17 cellular contexts compared by ENCODE assay signal in genomic region chr3:82194870-82195269, GRCh38.
DNase-seq lines count a peak whose midpoint lies in the region; ATAC-seq, FAIRE-seq and TF ChIP-seq lines count a peak whose summit lies in the region.
"Had no signal": no experiment of that assay in that cellular context is flagged by ENCODE, and none has a peak within 500 bp of the region (broad histone marks: within the 10 kb centered on the region; RNA-seq: fewer than 3 reads in every experiment).

No MANE protein-coding gene starts in this region.

- ATAC-seq in GM23338, result no peak

- no peak overlapping the region for H4K5ac ChIP-seq in H9 (ENCODE audit: insufficient read length, low read depth, low read length)

- H3K9me3 Mint-ChIP-seq in GM23338 (no peaks in the 10 kb centered on the region), type B pancreatic cell (no peaks in the 10 kb centered on the region), H9 (no peaks in the 10 kb centered on the region; a peak in 2 of 5 replicates)

- H3K36me3 ChIP-seq in GM23338 (ENCODE audit: insufficient read depth) (no peaks in the 10 kb centered on the region; the same call in 1 of the 2 replicates), bronchial epithelial cell (ENCODE audit: control insufficient read depth, insufficient read depth, low read length) (no peaks in the 10 kb centered on the region)
- H3K36me3 ChIP-seq: BLaER1 had no signal

- WGBS in H9 (ENCODE audit: extremely low coverage, insufficient read length, low lambda C conversion rate), result no CpG with 5 or more reads among the region's 2 CpGs

- H3K4me3 ChIP-seq in GM23338 (no peak overlapping the region), bronchial epithelial cell (ENCODE audit: low read depth, low read length) (no peak overlapping the region)
- H3K4me3 ChIP-seq: BLaER1 had no signal

- no peak overlapping the region for H2BK12ac ChIP-seq in H9 (ENCODE audit: insufficient read length, low read depth, low read length)

- H3K4me1 ChIP-seq in GM23338 (ENCODE audit: insufficient read depth) (no peaks in the 10 kb centered on the region), H9 (ENCODE audit: insufficient read depth, low read length) (no peaks in the 10 kb centered on the region)
- H3K4me1 ChIP-seq: BLaER1 had no signal

- no peaks in the 10 kb centered on the region for H3K27me3 ChIP-seq in GM23338 (ENCODE audit: insufficient read depth)
- no peaks in the 10 kb centered on the region for H3K27me3 ChIP-seq in bronchial epithelial cell (ENCODE audit: control insufficient read depth, insufficient read depth, low read length)
- no peaks in the 10 kb centered on the region for H3K27me3 ChIP-seq in H9 (ENCODE audit: insufficient read depth, low read length)
- H3K27me3 ChIP-seq: BLaER1 had no signal

- no peak overlapping the region for H3K4me2 ChIP-seq in GM23338
- no peak overlapping the region for H3K4me2 ChIP-seq in H9 (ENCODE audit: insufficient read depth, insufficient read length, low read length)
- H3K4me2 ChIP-seq: BLaER1 had no signal

- no peaks in the 10 kb centered on the region for H3K79me1 ChIP-seq in H9 (ENCODE audit: insufficient read depth, low read depth, low read length, poor library complexity, severe bottlenecking)

- H2AK5ac ChIP-seq in H9 (ENCODE audit: insufficient read length, low read length), result no peak overlapping the region

- no peak overlapping the region for H3T11ph ChIP-seq in H9 (ENCODE audit: low read length)

- H3K79me2 ChIP-seq in GM23338 (replicated peaks; ENCODE audit: insufficient read depth), result no peaks in the 10 kb centered on the region
- no peaks in the 10 kb centered on the region for H3K79me2 ChIP-seq in H9 (ENCODE audit: insufficient read depth, low read length)

- no peak overlapping the region for H3K4ac ChIP-seq in H9 (ENCODE audit: low read depth, low read length)

- H4K91ac ChIP-seq in H9 (ENCODE audit: insufficient read length, low read depth, low read length), result no peak overlapping the region

- H3K27ac Mint-ChIP-seq in GM23338 (peak overlapping the region; percentile 74; the same call in 1 of the 2 replicates), type B pancreatic cell (no peak overlapping the region), H9 (no peak overlapping the region)
- H3K27ac Mint-ChIP-seq: CD14-positive monocyte; CD4-positive, alpha-beta memory T cell had no signal

- H3F3A ChIP-seq in GM23338 (replicated peaks; ENCODE audit: low read depth), result no peaks in the 10 kb centered on the region

- H3K4me3 Mint-ChIP-seq in GM23338, result no peak overlapping the region
- H3K4me3 Mint-ChIP-seq in type B pancreatic cell, result no peak overlapping the region
- no peak overlapping the region for H3K4me3 Mint-ChIP-seq in H9
- H3K4me3 Mint-ChIP-seq: CD14-positive monocyte; CD4-positive, alpha-beta memory T cell had no signal

- no peak overlapping the region for H3K23ac ChIP-seq in H9 (ENCODE audit: insufficient read length, low read depth, low read length)

- no peaks in the 10 kb centered on the region for H3K36me3 Mint-ChIP-seq in GM23338 (ENCODE audit: low read depth)
- no peaks in the 10 kb centered on the region for H3K36me3 Mint-ChIP-seq in type B pancreatic cell
- H3K36me3 Mint-ChIP-seq in H9 (ENCODE audit: insufficient read depth in 1 of 3, low read depth in 3 of 3), result no peaks in the 10 kb centered on the region; a peak in 1 of 7 replicates
- H3K36me3 Mint-ChIP-seq: CD14-positive monocyte; CD4-positive, alpha-beta memory T cell had no signal

- no peaks in the 10 kb centered on the region for H3K23me2 ChIP-seq in H9 (ENCODE audit: insufficient read length, low read depth, low read length, poor library complexity, severe bottlenecking)

- H3K9me2 ChIP-seq in GM23338 (ENCODE audit: insufficient read depth), result no peaks in the 10 kb centered on the region

- H3K27me3 Mint-ChIP-seq in GM23338 (ENCODE audit: insufficient read depth, low read depth, poor library complexity), result no peaks in the 10 kb centered on the region
- H3K27me3 Mint-ChIP-seq in type B pancreatic cell, result no peaks in the 10 kb centered on the region
- H3K27me3 Mint-ChIP-seq in H9 (ENCODE audit: low read depth), result no peaks in the 10 kb centered on the region
- H3K27me3 Mint-ChIP-seq: CD4-positive, alpha-beta memory T cell had no signal

- H2AFZ ChIP-seq in GM23338 (no peak overlapping the region), H9 (ENCODE audit: low read length) (no peak overlapping the region)

- no peak for TF ChIP-seq CTCF in GM23338 (conservative IDR thresholded peaks at IDR 0.05; ENCODE audit: low read depth in 2 of 2)
- no peak for TF ChIP-seq CTCF in bronchial epithelial cell (IDR thresholded peaks at IDR 0.05; ENCODE audit: insufficient read depth, low read length, severe bottlenecking)
- TF ChIP-seq CTCF in type B pancreatic cell (conservative IDR thresholded peaks at IDR 0.05), result no peak
- TF ChIP-seq CTCF in H9 (conservative IDR thresholded peaks at IDR 0.05), result no peak

- H2BK120ac ChIP-seq in H9 (ENCODE audit: low read depth, low read length, poor library complexity, severe bottlenecking), result no peak overlapping the region

- H2BK20ac ChIP-seq in H9 (ENCODE audit: low read depth, low read length, poor library complexity, severe bottlenecking), result no peak overlapping the region

- no peaks in the 10 kb centered on the region for H3K9me3 ChIP-seq in H9 (ENCODE audit: control insufficient read depth, low read depth, low read length)
- H3K9me3 ChIP-seq: BLaER1 had no signal

- no peak overlapping the region for H2BK5ac ChIP-seq in H9 (ENCODE audit: insufficient read length, low read length)

- no peak for FAIRE-seq in bronchial epithelial cell (lab: Jason Lieb, UNC)
- FAIRE-seq: G401.6, GM12892 had no signal

- H4K20me1 ChIP-seq in GM23338 (replicated peaks; ENCODE audit: insufficient read depth), result no peaks in the 10 kb centered on the region
- H4K20me1 ChIP-seq in H9 (ENCODE audit: control insufficient read depth, insufficient read depth, insufficient read length), result no peaks in the 10 kb centered on the region
- H4K20me1 ChIP-seq: BLaER1 had no signal

- H3K27ac ChIP-seq in GM23338 (ENCODE audit: low read depth) (no peak overlapping the region), H9 (ENCODE audit: insufficient read length, low read depth, low read length) (no peak overlapping the region)
- H3K27ac ChIP-seq: BLaER1 had no signal

- no peak overlapping the region for H4K8ac ChIP-seq in H9 (replicated peaks; ENCODE audit: insufficient read length, low read depth, low read length)

- H3K4me1 Mint-ChIP-seq in GM23338, result no peaks in the 10 kb centered on the region; the same call in 2 of the 3 replicates
- H3K4me1 Mint-ChIP-seq in type B pancreatic cell (ENCODE audit: unreplicated experiment), result no peaks in the 10 kb centered on the region
- peaks cover 3 to 6% of the 10 kb centered on the region in 2 experiments; a peak in 2 of 4 replicates for H3K4me1 Mint-ChIP-seq in H9
- H3K4me1 Mint-ChIP-seq: CD14-positive monocyte; CD4-positive, alpha-beta memory T cell had no signal

- no peak overlapping the region for H3K9ac ChIP-seq in H9 (ENCODE audit: extremely low read depth, insufficient read length, low read length)
- H3K9ac ChIP-seq: BLaER1 had no signal

- no peak overlapping the region for H2BK15ac ChIP-seq in H9 (ENCODE audit: low read depth, low read length)

- no peak overlapping the region for H3K14ac ChIP-seq in H9 (ENCODE audit: insufficient read depth, low read length)

- DNase-seq in GM23338 (ENCODE audit: low spot score) (no peak), NCI-H69 (lab: John Stamatoyannopoulos, UW) (peak; percentile 73), bronchial epithelial cell (ENCODE audit: low read depth) (peak; percentile 47), glomerular endothelial cell (ENCODE audit: extremely low read depth, low read depth, low spot score) (peak; percentile 5), germinal center (ENCODE audit: low spot score) (no peak), type B pancreatic cell (ENCODE audit: extremely low spot score, unreplicated experiment) (no peak), iPS-NIHi11 (ENCODE audit: low spot score) (no peak), H9 (no peak)
- DNase-seq: 8988T; Calu3; CD4-positive, alpha-beta memory T cell; GOT3; H7 had no signal

- no peak overlapping the region for H3K56ac ChIP-seq in H9 (ENCODE audit: insufficient read length, low read depth, low read length)

- H3K18ac ChIP-seq in H9 (ENCODE audit: insufficient read length, low read depth, low read length), result no peak overlapping the region

TF ChIP-seq in GM23338, 12 proteins besides CTCF, POLR2A, EP300 and RAD21 (continues in another document):
- TF ChIP-seq ZNF331 (CRISPR knock-in tag; IDR thresholded peaks at IDR 0.05; ENCODE audit: low read depth) (no peak), JUNB (IDR thresholded peaks at IDR 0.05; ENCODE audit: unreplicated experiment) (no peak)

Comparison
In these comparisons a context has a peak if more than half of its experiments do, and no peak if none do; other contexts are left out.
1. DNase-seq: peak in NCI-H69 (single experiment), bronchial epithelial cell (single experiment) and glomerular endothelial cell (single experiment); none in GM23338 (single experiment), germinal center (single experiment), type B pancreatic cell (single experiment), iPS-NIHi11 (single experiment) and H9 (single experiment).